Comparison of ENCODE assay signal across 35 cellular contexts in the genomic region with DNA sequence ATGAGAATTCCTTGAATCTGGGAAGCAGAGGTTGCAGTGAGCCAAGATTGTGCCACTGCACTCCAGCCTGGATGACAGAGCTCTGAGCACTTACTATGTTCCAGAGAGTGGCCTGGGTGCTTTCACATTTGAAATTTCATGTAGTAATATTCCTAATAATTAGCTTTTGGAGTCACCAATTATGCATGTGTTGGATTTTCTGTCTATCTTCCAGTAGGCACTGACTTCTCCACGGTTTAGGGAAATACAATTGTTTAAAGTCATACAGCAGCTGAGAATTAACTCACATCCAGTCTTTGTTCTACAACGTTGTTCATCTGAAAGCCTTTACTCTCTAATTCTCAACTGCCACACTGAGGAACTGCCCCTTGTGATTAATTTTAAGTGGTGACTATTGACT.
"Had no signal": no experiment of that assay in that cellular context is flagged by ENCODE, and none has a peak within 500 bp of the region (broad histone marks: within the 10 kb centered on the region; RNA-seq: fewer than 3 reads in every experiment).

No MANE protein-coding gene starts in this region.

- H3K27ac Mint-ChIP-seq: activated B cell treated with CpG ODN at 0.5 μM for 24 hours; activated CD4-positive, alpha-beta memory T cell treated with anti-CD3 and anti-CD28 coated beads for 36 hours; activated CD4-positive, alpha-beta T cell treated with anti-CD3 and anti-CD28 coated beads, Interleukin-2, amount 10 ng/mL, durations not matched to agents 24 days and 14 days; activated CD8-positive, alpha-beta T cell treated with anti-CD3 and anti-CD28 coated beads for 36 hours; activated naive CD4-positive, alpha-beta T cell treated with anti-CD3 and anti-CD28 coated beads for 36 hours; activated naive CD4-positive, alpha-beta T cell treated with anti-CD3 and anti-CD28 coated beads, Interleukin-2, amount 50 U/mL, for 72 hours; activated naive CD8-positive, alpha-beta T cell treated with anti-CD3 and anti-CD28 coated beads for 36 hours; activated T-cell treated with anti-CD3 and anti-CD28 coated beads, Interleukin-2, amount 50 U/mL, for 72 hours; activated T-helper 1 cell treated with anti-CD3 and anti-CD28 coated beads, Interleukin-12 subunit alpha, Interleukin-12 subunit beta, Interleukin-2, Interleukin-4 antibody, amounts not matched to agents 30 ng/mL and 10 ng/mL and 1 ng/mL, durations not matched to agents 14 hours and 24 hours and 36 hours; activated T-helper 17 cell treated with anti-CD3 and anti-CD28 coated beads, Interleukin-2, amount 50 U/mL, for 72 hours; T-helper 1 cell treated with Interleukin-12 subunit alpha and Interleukin-12 subunit beta and Interleukin-4 antibody, amounts not matched to agents 30 μg/mL and 1 μg/mL, for 36 hours; T-helper 2 cell treated with Interferon-gamma antibody and Interleukin-4, amounts not matched to agents 5 μg/mL and 100 μg/mL, for 36 hours had no signal

- ATAC-seq: activated CD8-positive, alpha-beta T cell treated with anti-CD3 and anti-CD28 coated beads for 36 hours; activated naive CD4-positive, alpha-beta T cell treated with anti-CD3 and anti-CD28 coated beads, Interleukin-2, amount 50 U/mL, for 72 hours; activated T-cell treated with anti-CD3 and anti-CD28 coated beads, Interleukin-2, amount 50 U/mL, for 4 hours; activated T-cell treated with anti-CD3 and anti-CD28 coated beads, Interleukin-2, amount 50 U/mL, for 72 hours; activated T-helper 17 cell treated with anti-CD3 and anti-CD28 coated beads, Interleukin-2, amount 50 U/mL, for 72 hours; body of pancreas had no signal

- H3K4me1 Mint-ChIP-seq: activated B cell treated with CpG ODN at 0.5 μM for 24 hours; activated CD4-positive, alpha-beta T cell treated with anti-CD3 and anti-CD28 coated beads, Interleukin-2, amount 10 ng/mL, durations not matched to agents 24 days and 14 days; activated naive CD8-positive, alpha-beta T cell treated with anti-CD3 and anti-CD28 coated beads for 36 hours; activated T-helper 17 cell treated with anti-CD3 and anti-CD28 coated beads, Interleukin-2, amount 50 U/mL, for 72 hours; central memory CD8-positive, alpha-beta T cell had no signal

- H3K4me3 Mint-ChIP-seq: activated B cell treated with CpG ODN at 0.5 μM for 24 hours; activated CD4-positive, alpha-beta memory T cell treated with anti-CD3 and anti-CD28 coated beads for 36 hours; activated CD4-positive, alpha-beta T cell treated with anti-CD3 and anti-CD28 coated beads, Interleukin-2, amount 10 ng/mL, durations not matched to agents 24 days and 14 days; activated CD8-positive, alpha-beta T cell treated with anti-CD3 and anti-CD28 coated beads for 36 hours; activated naive CD4-positive, alpha-beta T cell treated with anti-CD3 and anti-CD28 coated beads for 36 hours; activated naive CD8-positive, alpha-beta T cell treated with anti-CD3 and anti-CD28 coated beads for 36 hours; activated T-cell treated with anti-CD3 and anti-CD28 coated beads, Interleukin-2, amount 50 U/mL, for 4 hours; activated T-cell treated with anti-CD3 and anti-CD28 coated beads, Interleukin-2, amount 50 U/mL, for 72 hours; activated T-helper 1 cell treated with anti-CD3 and anti-CD28 coated beads, Interleukin-12 subunit alpha, Interleukin-12 subunit beta, Interleukin-2, Interleukin-4 antibody, amounts not matched to agents 30 ng/mL and 10 ng/mL and 1 ng/mL, durations not matched to agents 14 hours and 24 hours and 36 hours; activated T-helper 17 cell treated with anti-CD3 and anti-CD28 coated beads, Interleukin-2, amount 50 U/mL, for 72 hours; central memory CD8-positive, alpha-beta T cell; T-helper 1 cell treated with Interleukin-12 subunit alpha and Interleukin-12 subunit beta and Interleukin-4 antibody, amounts not matched to agents 30 μg/mL and 1 μg/mL, for 36 hours; T-helper 2 cell treated with Interferon-gamma antibody and Interleukin-4, amounts not matched to agents 5 μg/mL and 100 μg/mL, for 36 hours had no signal

- H3K4me3 ChIP-seq: adrenal gland, body of pancreas, cardiac muscle cell had no signal

- H3K36me3 Mint-ChIP-seq: activated CD4-positive, alpha-beta memory T cell treated with anti-CD3 and anti-CD28 coated beads for 36 hours had no signal

- H3K4me1 ChIP-seq: adrenal gland, body of pancreas had no signal

- H3K27me3 ChIP-seq: adrenal gland, body of pancreas, cardiac muscle cell had no signal

- DNase-seq: activated B cell treated with CpG ODN at 0.5 μM for 24 hours; activated CD4-positive, alpha-beta memory T cell treated with anti-CD3 and anti-CD28 coated beads for 36 hours; activated CD4-positive, alpha-beta T cell treated with anti-CD3 and anti-CD28 coated beads for 4 hours; activated CD4-positive, alpha-beta T cell treated with anti-CD3 and anti-CD28 coated beads, Interleukin-2, amount 10 ng/mL, durations not matched to agents 24 days and 14 days; activated CD4-positive, alpha-beta T cell treated with anti-CD3 and anti-CD28 coated beads, Interleukin-2, amount 50 U/mL, for 1 hour; activated CD4-positive, alpha-beta T cell treated with anti-CD3 and anti-CD28 coated beads, Interleukin-2, amount 50 U/mL, for 4 hours; activated CD4-positive, CD25-positive, alpha-beta regulatory T cell treated with anti-CD3 and anti-CD28 coated beads, Interleukin-2, amount 50 U/mL, for 72 hours; activated CD8-positive, alpha-beta memory T cell treated with anti-CD3 and anti-CD28 coated beads, Interleukin-2, amount 50 U/mL, for 4 hours; activated CD8-positive, alpha-beta T cell treated with anti-CD3 and anti-CD28 coated beads for 36 hours; activated effector memory CD4-positive, alpha-beta T cell treated with anti-CD3 and anti-CD28 coated beads, Interleukin-2, amount 50 U/mL, for 16 hours; activated gamma-delta T cell treated with Interleukin-2 at 50 U/mL for 16 hours; activated naive CD4-positive, alpha-beta T cell; activated naive CD4-positive, alpha-beta T cell treated with anti-CD3 and anti-CD28 coated beads for 36 hours; activated naive CD4-positive, alpha-beta T cell treated with anti-CD3 and anti-CD28 coated beads, Interleukin-2, amount 50 U/mL, for 16 hours; activated naive CD8-positive, alpha-beta T cell treated with anti-CD3 and anti-CD28 coated beads for 36 hours; activated T-cell treated with anti-CD3 and anti-CD28 coated beads for 4 hours; activated T-cell treated with anti-CD3 and anti-CD28 coated beads, Interleukin-2, amount 50 U/mL, for 1 hour; activated T-cell treated with anti-CD3 and anti-CD28 coated beads, Interleukin-2, amount 50 U/mL, for 4 hours; activated T-cell treated with anti-CD3 and anti-CD28 coated beads, Interleukin-2, amount 50 U/mL, for 72 hours; adrenal gland; amniotic stem cell; aorta; body of pancreas; caudate nucleus; cerebellar nuclear complex; T-helper 2 cell; T-helper 9 cell had no signal

- H3K36me3 ChIP-seq: adrenal gland, cardiac muscle cell had no signal

- H3K9me3 ChIP-seq: adrenal gland had no signal

- H3K27ac ChIP-seq: adrenal gland, body of pancreas, cardiac muscle cell, VCaP had no signal
